8 cellular contexts compared by ENCODE assay signal in the genomic region with DNA sequence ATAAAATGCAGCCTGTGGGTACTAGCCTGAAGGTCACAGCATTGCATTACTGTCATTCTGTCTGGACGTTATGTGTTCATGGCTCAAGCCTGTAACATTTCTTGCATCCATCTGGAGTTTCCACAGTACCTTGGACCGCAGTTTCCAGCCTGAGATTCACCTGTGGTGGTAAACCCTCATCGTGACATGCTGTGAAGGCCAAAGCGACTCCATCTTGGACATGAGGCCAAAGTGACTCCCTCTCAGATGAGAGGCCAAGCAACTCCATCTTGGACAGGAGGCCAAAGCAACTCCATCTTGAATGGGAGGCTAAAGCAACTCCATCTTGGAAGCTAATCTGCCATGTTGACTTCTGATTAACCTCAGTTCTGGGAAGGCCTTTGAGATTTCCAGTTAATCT.
"Had no signal": no experiment of that assay in that cellular context is flagged by ENCODE, and none has a peak within 500 bp of the region (broad histone marks: within the 10 kb centered on the region; RNA-seq: fewer than 3 reads in every experiment).

No MANE protein-coding gene starts in this region.

- ATAC-seq: HCT116, HepG2 had no signal

- H3K27ac ChIP-seq: GM23248, HL-60 had no signal

- H3K9me3 ChIP-seq: HAP-1 had no signal

- DNase-seq: GM23248, GOT3, H7, HFFc6 had no signal

- H3K4me3 ChIP-seq: GM23248, HAP-1 had no signal

- H3K4me1 ChIP-seq: HAP-1 had no signal

- H3K36me3 ChIP-seq: HAP-1 had no signal
